Comparison of ENCODE assay signal across 17 cellular contexts in the genomic region with DNA sequence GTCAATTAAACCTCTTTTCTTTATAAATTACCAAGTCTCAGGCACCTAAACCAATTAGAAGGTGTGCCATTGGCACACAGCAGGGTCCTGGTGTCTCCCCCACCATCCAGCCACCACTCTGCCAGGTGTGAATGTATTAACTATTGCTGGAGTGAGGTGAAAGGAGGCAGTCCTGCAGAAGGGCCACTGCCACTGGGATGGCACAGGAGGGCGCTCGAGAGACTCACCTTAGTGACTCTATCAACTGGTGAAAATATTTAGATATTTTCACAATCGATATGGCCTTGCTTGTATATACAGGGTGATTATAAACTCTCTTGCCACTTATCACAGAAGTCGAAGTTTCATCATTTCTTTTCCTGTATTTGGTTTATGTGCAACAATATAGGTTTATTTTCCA.
A peak's percentile ranks its signal among the peaks of the same experiment; 100 is the strongest.
DNase-seq lines count a peak whose midpoint lies in the region; ATAC-seq and TF ChIP-seq lines count a peak whose summit lies in the region.
"Had no signal": no experiment of that assay in that cellular context is flagged by ENCODE, and none has a peak within 500 bp of the region (broad histone marks: within the 10 kb centered on the region; RNA-seq: fewer than 3 reads in every experiment).

No MANE protein-coding gene starts in this region.

- intact Hi-C loops in activated T-helper 1 cell treated with anti-CD3 and anti-CD28 coated beads, Interleukin-12 subunit alpha, Interleukin-12 subunit beta, Interleukin-2, Interleukin-4 antibody, amounts not matched to agents 30 ng/mL and 10 ng/mL and 1 ng/mL, durations not matched to agents 14 hours and 24 hours and 36 hours (cut with micrococcal nuclease): no loop called here

- no peak overlapping the region for H3K27ac ChIP-seq in GM23248

- peaks cover 14% of the 10 kb centered on the region for H3K27me3 Mint-ChIP-seq in activated T-helper 1 cell treated with anti-CD3 and anti-CD28 coated beads, Interleukin-12 subunit alpha, Interleukin-12 subunit beta, Interleukin-2, Interleukin-4 antibody, amounts not matched to agents 30 ng/mL and 10 ng/mL and 1 ng/mL, durations not matched to agents 14 hours and 24 hours and 36 hours (ENCODE audit: insufficient read depth)

- H4K20me1 ChIP-seq in GM23248 (ENCODE audit: insufficient read depth): no peaks in the 10 kb centered on the region

- H3K4me1 ChIP-seq in BE2C: no peaks in the 10 kb centered on the region
- no peaks in the 10 kb centered on the region for H3K4me1 ChIP-seq in GM23248 (ENCODE audit: insufficient read depth)

- no peaks in the 10 kb centered on the region for H3K9me3 Mint-ChIP-seq in activated naive CD4-positive, alpha-beta T cell treated with anti-CD3 and anti-CD28 coated beads, Interleukin-2, amount 50 U/mL, for 72 hours
- H3K9me3 Mint-ChIP-seq in activated T-helper 1 cell treated with anti-CD3 and anti-CD28 coated beads, Interleukin-12 subunit alpha, Interleukin-12 subunit beta, Interleukin-2, Interleukin-4 antibody, amounts not matched to agents 30 ng/mL and 10 ng/mL and 1 ng/mL, durations not matched to agents 14 hours and 24 hours and 36 hours: no peaks in the 10 kb centered on the region
- H3K9me3 Mint-ChIP-seq: activated CD4-positive, alpha-beta T cell treated with anti-CD3 and anti-CD28 coated beads, Interleukin-2, amount 10 ng/mL, durations not matched to agents 7 days and 5 days; T-cell had no signal

- ATAC-seq in activated naive CD4-positive, alpha-beta T cell treated with anti-CD3 and anti-CD28 coated beads, Interleukin-2, amount 50 U/mL, for 72 hours: no peak
- ATAC-seq: mucosa of descending colon, T-cell had no signal

- no peaks in the 10 kb centered on the region for H3K9me3 ChIP-seq in BE2C
- no peaks in the 10 kb centered on the region for H3K9me3 ChIP-seq in GM23248 (ENCODE audit: low read depth)
- H3K9me3 ChIP-seq: mucosa of descending colon had no signal

- peak; percentile 24 for DNase-seq in BE2C
- DNase-seq in GM23248: peak; percentile 19
- DNase-seq in OCI-M1 (lab: John Stamatoyannopoulos, UW): peak; percentile 5
- DNase-seq in foreskin fibroblast: no peak
- DNase-seq in activated naive CD4-positive, alpha-beta T cell treated with anti-CD3 and anti-CD28 coated beads, Interleukin-2, amount 50 U/mL, for 72 hours (ENCODE audit: low spot score in 2 of 2): no peak
- no peak for DNase-seq in activated T-helper 1 cell treated with anti-CD3 and anti-CD28 coated beads, Interleukin-12 subunit alpha, Interleukin-12 subunit beta, Interleukin-2, Interleukin-4 antibody, amounts not matched to agents 30 ng/mL and 10 ng/mL and 1 ng/mL, durations not matched to agents 14 hours and 24 hours and 36 hours (ENCODE audit: low spot score)
- DNase-seq in activated gamma-delta T cell (lab: John Stamatoyannopoulos, UW): no peak
- DNase-seq in activated T-cell treated with anti-CD3 and anti-CD28 coated beads, Interleukin-2, amount 50 U/mL, for 1 hour: no peak
- DNase-seq: activated CD4-positive, alpha-beta T cell treated with anti-CD3 and anti-CD28 coated beads, Interleukin-2, amount 10 ng/mL, durations not matched to agents 7 days and 5 days; activated effector memory CD4-positive, alpha-beta T cell treated with Interleukin-2 at 50 U/mL for 16 hours; erythroblast; mucosa of descending colon; NCI-H187; stimulated activated CD4-positive, alpha-beta T cell treated with anti-CD3 and anti-CD28 coated beads, Interleukin-4, amount 100 ng/mL, for 24 hours; stimulated activated naive CD4-positive, alpha-beta T cell; T-cell had no signal

- H3K79me2 ChIP-seq in GM23248 (ENCODE audit: insufficient read depth): no peaks in the 10 kb centered on the region

- no peak overlapping the region for H2AFZ ChIP-seq in GM23248

- H3K9me2 ChIP-seq in GM23248 (ENCODE audit: insufficient read depth): no peaks in the 10 kb centered on the region

- H3K36me3 ChIP-seq in BE2C: no peaks in the 10 kb centered on the region
- H3K36me3 ChIP-seq in GM23248 (ENCODE audit: low read depth): no peaks in the 10 kb centered on the region

- in situ Hi-C loops in GM23248 (cut with MboI): no loop called here

- H3K9ac ChIP-seq in GM23248: no peak overlapping the region

- no peaks in the 10 kb centered on the region for H3F3A ChIP-seq in GM23248 (ENCODE audit: insufficient read depth)

- no peak overlapping the region for H3K4me3 ChIP-seq in BE2C (ENCODE audit: low read depth, low read length)
- H3K4me3 ChIP-seq in GM23248: no peak overlapping the region
- no peak overlapping the region for H3K4me3 ChIP-seq in foreskin fibroblast (ENCODE audit: low read depth in 1 of 2, low read length in 2 of 2)
- H3K4me3 ChIP-seq: mucosa of descending colon had no signal

- H3K27ac Mint-ChIP-seq in activated naive CD4-positive, alpha-beta T cell treated with anti-CD3 and anti-CD28 coated beads, Interleukin-2, amount 50 U/mL, for 72 hours: no peak overlapping the region
- H3K27ac Mint-ChIP-seq in activated T-helper 1 cell treated with anti-CD3 and anti-CD28 coated beads, Interleukin-12 subunit alpha, Interleukin-12 subunit beta, Interleukin-2, Interleukin-4 antibody, amounts not matched to agents 30 ng/mL and 10 ng/mL and 1 ng/mL, durations not matched to agents 14 hours and 24 hours and 36 hours: no peak overlapping the region
- H3K27ac Mint-ChIP-seq: activated CD4-positive, alpha-beta T cell treated with anti-CD3 and anti-CD28 coated beads, Interleukin-2, amount 10 ng/mL, durations not matched to agents 7 days and 5 days; B cell; T-cell had no signal

- peak; percentile 42 for TF ChIP-seq CTCF in BE2C (IDR thresholded peaks at IDR 0.05; ENCODE audit: low read depth, low read length)
- peak; percentile 7 for TF ChIP-seq CTCF in foreskin fibroblast (IDR thresholded peaks at IDR 0.05; ENCODE audit: low read depth, low read length)

- no peaks in the 10 kb centered on the region; the same call in none of the 2 replicates for H3K27me3 ChIP-seq in BE2C
- 0 out of 2 replicates have a peak, but pooled peaks cover 4% of the 10 kb centered on the region for H3K27me3 ChIP-seq in GM23248 (replicated peaks; ENCODE audit: insufficient read depth)

- H3K36me3 Mint-ChIP-seq in activated naive CD4-positive, alpha-beta T cell treated with anti-CD3 and anti-CD28 coated beads, Interleukin-2, amount 50 U/mL, for 72 hours: no peaks in the 10 kb centered on the region
- no peaks in the 10 kb centered on the region for H3K36me3 Mint-ChIP-seq in activated T-helper 1 cell treated with anti-CD3 and anti-CD28 coated beads, Interleukin-12 subunit alpha, Interleukin-12 subunit beta, Interleukin-2, Interleukin-4 antibody, amounts not matched to agents 30 ng/mL and 10 ng/mL and 1 ng/mL, durations not matched to agents 14 hours and 24 hours and 36 hours (ENCODE audit: low read depth)
- H3K36me3 Mint-ChIP-seq: T-cell had no signal

- WGBS in GM23248 (ENCODE audit: low coverage in 1 of 2, low lambda C conversion rate in 2 of 2, missing lambda C conversion rate in 2 of 2), 2 experiments: 24 to 32% methylated on average over 4 of the region's 4 CpGs

- H3K4me3 Mint-ChIP-seq in activated T-helper 1 cell treated with anti-CD3 and anti-CD28 coated beads, Interleukin-12 subunit alpha, Interleukin-12 subunit beta, Interleukin-2, Interleukin-4 antibody, amounts not matched to agents 30 ng/mL and 10 ng/mL and 1 ng/mL, durations not matched to agents 14 hours and 24 hours and 36 hours: no peak overlapping the region
- H3K4me3 Mint-ChIP-seq: activated CD4-positive, alpha-beta T cell treated with anti-CD3 and anti-CD28 coated beads, Interleukin-2, amount 10 ng/mL, durations not matched to agents 7 days and 5 days; B cell; T-cell had no signal

- H3K4me1 Mint-ChIP-seq in activated T-helper 1 cell treated with anti-CD3 and anti-CD28 coated beads, Interleukin-12 subunit alpha, Interleukin-12 subunit beta, Interleukin-2, Interleukin-4 antibody, amounts not matched to agents 30 ng/mL and 10 ng/mL and 1 ng/mL, durations not matched to agents 14 hours and 24 hours and 36 hours (ENCODE audit: low read depth): no peaks in the 10 kb centered on the region
- H3K4me1 Mint-ChIP-seq: activated CD4-positive, alpha-beta T cell treated with anti-CD3 and anti-CD28 coated beads, Interleukin-2, amount 10 ng/mL, durations not matched to agents 7 days and 5 days; B cell; T-cell had no signal

- no peak overlapping the region for H3K4me2 ChIP-seq in GM23248 (ENCODE audit: unreplicated experiment)

Comparison
In these comparisons a context has a peak if more than half of its experiments do, and no peak if none do; other contexts are left out.
1. DNase-seq: peak in BE2C (single experiment), GM23248 (single experiment) and OCI-M1 (single experiment); none in foreskin fibroblast (0 of 2), activated naive CD4-positive, alpha-beta T cell treated with anti-CD3 and anti-CD28 coated beads, Interleukin-2, amount 50 U/mL, for 72 hours (0 of 2), activated T-helper 1 cell treated with anti-CD3 and anti-CD28 coated beads, Interleukin-12 subunit alpha, Interleukin-12 subunit beta, Interleukin-2, Interleukin-4 antibody, amounts not matched to agents 30 ng/mL and 10 ng/mL and 1 ng/mL, durations not matched to agents 14 hours and 24 hours and 36 hours (single experiment), activated gamma-delta T cell (single experiment) and activated T-cell treated with anti-CD3 and anti-CD28 coated beads, Interleukin-2, amount 50 U/mL, for 1 hour (single experiment).